Comparison of ENCODE assay signal across 9 cellular contexts in genomic region chr6:38012573-38012972, GRCh38.
DNase-seq lines count a peak whose midpoint lies in the region; ATAC-seq, FAIRE-seq and TF ChIP-seq lines count a peak whose summit lies in the region.
"Had no signal": no experiment of that assay in that cellular context is flagged by ENCODE, and none has a peak within 500 bp of the region (broad histone marks: within the 10 kb centered on the region; RNA-seq: fewer than 3 reads in every experiment).

No MANE protein-coding gene starts in this region.

- POLR2A ChIA-PET in HCT116 (lab: Charles Lee) (no interaction called here), endothelial cell of umbilical vein (lab: Charles Lee) (no interaction called here)

- no peaks in the 10 kb centered on the region for H3K9me3 Mint-ChIP-seq in natural killer cell treated with Interleukin-12 subunit alpha and Interleukin-12 subunit beta and Interleukin-15 and Interleukin-18, amount 100 ng/mL, for 72 hours
- H3K9me3 Mint-ChIP-seq in activated T-helper 2 cell treated with anti-CD3 and anti-CD28 coated beads, Interferon-gamma antibody, Interleukin-2, Interleukin-4, amounts not matched to agents 10 μg/mL and 5 μg/mL and 100 μg/mL, durations not matched to agents 14 hours and 24 hours and 36 hours: no peaks in the 10 kb centered on the region

- H3K27ac ChIP-seq in HCT116 (ENCODE audit: low read depth, low read length): no peak overlapping the region
- H3K27ac ChIP-seq in endothelial cell of umbilical vein (ENCODE audit: insufficient read depth, low read depth, low read length): no peak overlapping the region
- H3K27ac ChIP-seq: SK-N-MC had no signal

- H3K9me3 ChIP-seq in HCT116 (ENCODE audit: control insufficient read depth in 1 of 2, insufficient read depth in 1 of 2, low read depth in 1 of 2, low read length in 2 of 2) (no peaks in the 10 kb centered on the region), endothelial cell of umbilical vein (replicated peaks; ENCODE audit: control insufficient read depth, insufficient read depth, low read length) (no peaks in the 10 kb centered on the region)

- CTCF ChIA-PET in HCT116 (lab: Charles Lee): interaction anchor here (1.4 kb wide), 1 partner anchor 11 kb away, joined by 3 read pairs; no protein-coding TSS in a partner anchor
- CTCF ChIA-PET in endothelial cell of umbilical vein (lab: Charles Lee): interaction anchor here (0.8 to 1.9 kb wide), 7 partner anchors 14 to 481 kb away, joined by 3 to 10 read pairs (median 3); no protein-coding TSS in a partner anchor

- TF ChIP-seq RAD21 in HCT116 (IDR thresholded peaks at IDR 0.05; ENCODE audit: low read depth): peak; percentile 80

- H3K9me2 ChIP-seq in HCT116 (ENCODE audit: insufficient read depth): no peaks in the 10 kb centered on the region

- intact Hi-C loops in HCT116 (cut with micrococcal nuclease) (loop anchor here (1.0 to 10.0 kb wide), 4 partner anchors 270 to 528 kb away; partner anchors contain the start of gene MDGA1), endothelial cell of umbilical vein (cut with micrococcal nuclease) (loop anchor here (1.0 to 2.0 kb wide), 4 partner anchors 152 to 316 kb away; partner anchors contain the start of gene MDGA1)
- intact Hi-C loops in activated T-helper 2 cell treated with anti-CD3 and anti-CD28 coated beads, Interferon-gamma antibody, Interleukin-2, Interleukin-4, amounts not matched to agents 10 μg/mL and 5 μg/mL and 100 μg/mL, durations not matched to agents 14 hours and 24 hours and 36 hours (cut with micrococcal nuclease): loop anchor here (5.0 kb wide), 1 partner anchor 220 kb away; no protein-coding TSS in a partner anchor

- H2AFZ ChIP-seq in HCT116 (ENCODE audit: low read depth, low read length, poor library complexity, severe bottlenecking): no peak overlapping the region
- H2AFZ ChIP-seq in endothelial cell of umbilical vein (ENCODE audit: low read depth, low read length): no peak overlapping the region

- TF ChIP-seq CTCF in HCT116 (IDR thresholded peaks at IDR 0.05 in 2 of 3, conservative IDR thresholded peaks at IDR 0.05 in 1 of 3; ENCODE audit: borderline replicate concordance in 1 of 3, insufficient read depth in 1 of 3, low read depth in 2 of 3, low read length in 2 of 3) (peak; percentile 63 to 82 (median 75); a peak in 5 of 6 replicates), endothelial cell of umbilical vein (IDR thresholded peaks at IDR 0.05; ENCODE audit: extremely low read depth in 1 of 2, insufficient read depth in 1 of 2, low read depth in 1 of 2, low read length in 2 of 2) (peak; percentile 56 to 70)

- H3K9ac ChIP-seq in HCT116 (ENCODE audit: low read length) (no peak overlapping the region), endothelial cell of umbilical vein (replicated peaks; ENCODE audit: extremely low read depth, insufficient read depth, low read length) (no peak overlapping the region)

- H3K27me3 Mint-ChIP-seq in natural killer cell treated with Interleukin-12 subunit alpha and Interleukin-12 subunit beta and Interleukin-15 and Interleukin-18, amount 100 ng/mL, for 72 hours: no peaks in the 10 kb centered on the region
- no peaks in the 10 kb centered on the region for H3K27me3 Mint-ChIP-seq in activated T-helper 2 cell treated with anti-CD3 and anti-CD28 coated beads, Interferon-gamma antibody, Interleukin-2, Interleukin-4, amounts not matched to agents 10 μg/mL and 5 μg/mL and 100 μg/mL, durations not matched to agents 14 hours and 24 hours and 36 hours (ENCODE audit: low read depth)

- H3K4me2 ChIP-seq in HCT116 (ENCODE audit: low read length) (no peak overlapping the region), endothelial cell of umbilical vein (ENCODE audit: insufficient read depth, low read length) (no peak overlapping the region)

- H4K20me1 ChIP-seq in HCT116 (ENCODE audit: insufficient read depth) (peaks cover 12% of the 10 kb centered on the region; the same call in 1 of the 2 replicates), endothelial cell of umbilical vein (replicated peaks; ENCODE audit: control insufficient read depth, extremely low read depth, insufficient read depth, low read length) (peaks cover 2% of the 10 kb centered on the region)

- peaks cover 28 to 29% of the 10 kb centered on the region in 2 donors for H3K4me1 Mint-ChIP-seq in natural killer cell treated with Interleukin-12 subunit alpha and Interleukin-12 subunit beta and Interleukin-15 and Interleukin-18, amount 100 ng/mL, for 72 hours (ENCODE audit: low read depth in 2 of 2)
- H3K4me1 Mint-ChIP-seq in activated T-helper 2 cell treated with anti-CD3 and anti-CD28 coated beads, Interferon-gamma antibody, Interleukin-2, Interleukin-4, amounts not matched to agents 10 μg/mL and 5 μg/mL and 100 μg/mL, durations not matched to agents 14 hours and 24 hours and 36 hours (ENCODE audit: low read depth): peaks cover 3% of the 10 kb centered on the region

- FAIRE-seq in RCC 7860 (lab: Jason Lieb, UNC): no peak
- peak; percentile 53 for FAIRE-seq in endothelial cell of umbilical vein (lab: Jason Lieb, UNC)

- H3K27me3 ChIP-seq in HCT116 (ENCODE audit: insufficient read depth, low read length) (no peaks in the 10 kb centered on the region), endothelial cell of umbilical vein (ENCODE audit: control insufficient read depth in 2 of 2, insufficient read depth in 2 of 2, low read length in 2 of 2) (no peaks in the 10 kb centered on the region)

- dilution Hi-C loops in endothelial cell of umbilical vein (cut with MboI; ENCODE audit: extremely low pct_ligation_motif_present, low sequenced_read_pairs): no loop called here

- RAD21 ChIA-PET in HCT116 (lab: Charles Lee; ENCODE audit: low non-redundant PET in 1 of 2, low total read pairs in 2 of 2, uncharacterized antibody in 2 of 2, unreplicated experiment in 2 of 2): no interaction called here

- no peaks in the 10 kb centered on the region for H3K36me3 Mint-ChIP-seq in natural killer cell treated with Interleukin-12 subunit alpha and Interleukin-12 subunit beta and Interleukin-15 and Interleukin-18, amount 100 ng/mL, for 72 hours
- peaks cover 3% of the 10 kb centered on the region for H3K36me3 Mint-ChIP-seq in activated T-helper 2 cell treated with anti-CD3 and anti-CD28 coated beads, Interferon-gamma antibody, Interleukin-2, Interleukin-4, amounts not matched to agents 10 μg/mL and 5 μg/mL and 100 μg/mL, durations not matched to agents 14 hours and 24 hours and 36 hours (ENCODE audit: low read depth)

- TF ChIP-seq POLR2A in HCT116 (IDR thresholded peaks at IDR 0.05; ENCODE audit: borderline replicate concordance, extremely low read depth, insufficient read depth, insufficient read length): no peak
- TF ChIP-seq POLR2A in endothelial cell of umbilical vein (IDR thresholded peaks at IDR 0.05; ENCODE audit: low read depth, low read length): no peak

- DNase-seq in D341Med (ENCODE audit: low spot score) (peak; percentile 76), HCT116 (ENCODE audit: low read depth, low spot score) (peak; percentile 44), RCC 7860 (ENCODE audit: low spot score) (peak; percentile 36), endothelial cell of umbilical vein (ENCODE audit: low read depth, low spot score) (peak; percentile 55), kidney glomerular epithelial cell (lab: John Stamatoyannopoulos, UW) (no peak)
- DNase-seq in natural killer cell treated with Interleukin-12 subunit alpha and Interleukin-12 subunit beta and Interleukin-15 and Interleukin-18, amount 100 ng/mL, for 72 hours (ENCODE audit: low spot score): peak; percentile 71
- no peak for DNase-seq in activated T-helper 2 cell treated with anti-CD3 and anti-CD28 coated beads, Interferon-gamma antibody, Interleukin-2, Interleukin-4, amounts not matched to agents 10 μg/mL and 5 μg/mL and 100 μg/mL, durations not matched to agents 14 hours and 24 hours and 36 hours (ENCODE audit: low spot score)

- ATAC-seq in HCT116 (peak; percentile 93), HG03571 (IDR thresholded peaks at IDR 0.05; ENCODE audit: unreplicated experiment) (no peak)
- peak in 1 of 2 donors; percentile 61 for ATAC-seq in natural killer cell treated with Interleukin-12 subunit alpha and Interleukin-12 subunit beta and Interleukin-15 and Interleukin-18, amount 100 ng/mL, for 72 hours

- H3K4me3 Mint-ChIP-seq in natural killer cell treated with Interleukin-12 subunit alpha and Interleukin-12 subunit beta and Interleukin-15 and Interleukin-18, amount 100 ng/mL, for 72 hours: no peak overlapping the region
- no peak overlapping the region for H3K4me3 Mint-ChIP-seq in activated T-helper 2 cell treated with anti-CD3 and anti-CD28 coated beads, Interferon-gamma antibody, Interleukin-2, Interleukin-4, amounts not matched to agents 10 μg/mL and 5 μg/mL and 100 μg/mL, durations not matched to agents 14 hours and 24 hours and 36 hours (ENCODE audit: low read depth)

- H3K79me2 ChIP-seq in HCT116 (ENCODE audit: insufficient read depth, low read length): peaks cover 20% of the 10 kb centered on the region; the same call in 1 of the 2 replicates
- H3K79me2 ChIP-seq in endothelial cell of umbilical vein (ENCODE audit: control insufficient read depth, insufficient read depth, low read length): peaks cover 39% of the 10 kb centered on the region

- no peak overlapping the region for H3K4me3 ChIP-seq in HCT116 (replicated peaks in 1 of 2; ENCODE audit: low read depth in 1 of 2, low read length in 2 of 2)
- H3K4me3 ChIP-seq in endothelial cell of umbilical vein (replicated peaks in 1 of 3; ENCODE audit: insufficient read depth in 1 of 3, low read depth in 1 of 3, low read length in 3 of 3): no peak overlapping the region
- H3K4me3 ChIP-seq: SK-N-MC had no signal

- H3K36me3 ChIP-seq in HCT116 (ENCODE audit: control insufficient read depth in 1 of 2, insufficient read depth in 2 of 2, low read length in 2 of 2) (no peaks in the 10 kb centered on the region), endothelial cell of umbilical vein (ENCODE audit: control insufficient read depth in 2 of 2, extremely low read depth in 1 of 2, insufficient read depth in 2 of 2, low read length in 2 of 2) (no peaks in the 10 kb centered on the region)

- H3K9me1 ChIP-seq in endothelial cell of umbilical vein (replicated peaks; ENCODE audit: control insufficient read depth, extremely low read depth, insufficient read depth, low read length): no peaks in the 10 kb centered on the region

- BruUV-seq in HCT116 (replicated peaks; lab: Mats Ljungman, UMichigan) (no TSS peak), endothelial cell of umbilical vein (replicated peaks; lab: Mats Ljungman, UMichigan) (no TSS peak)

- H3K27ac Mint-ChIP-seq in natural killer cell treated with Interleukin-12 subunit alpha and Interleukin-12 subunit beta and Interleukin-15 and Interleukin-18, amount 100 ng/mL, for 72 hours: no peak overlapping the region
- H3K27ac Mint-ChIP-seq in activated T-helper 2 cell treated with anti-CD3 and anti-CD28 coated beads, Interferon-gamma antibody, Interleukin-2, Interleukin-4, amounts not matched to agents 10 μg/mL and 5 μg/mL and 100 μg/mL, durations not matched to agents 14 hours and 24 hours and 36 hours: no peak overlapping the region

- H3K4me1 ChIP-seq in HCT116 (ENCODE audit: control insufficient read depth in 1 of 2, insufficient read depth in 2 of 2, low read length in 2 of 2) (no peaks in the 10 kb centered on the region), endothelial cell of umbilical vein (ENCODE audit: control insufficient read depth, extremely low read depth, insufficient read depth, low read length) (no peaks in the 10 kb centered on the region)

TF ChIP-seq in endothelial cell of umbilical vein, 7 proteins besides CTCF, POLR2A, EP300 and RAD21 (continues in another document):
- no peak for TF ChIP-seq EZH2 (IDR thresholded peaks at IDR 0.05; ENCODE audit: borderline replicate concordance, low read depth, low read length, severe bottlenecking)

Comparison
In these comparisons a context has a peak if more than half of its experiments do, and no peak if none do; other contexts are left out.
1. DNase-seq: peak in D341Med (single experiment), HCT116 (single experiment), RCC 7860 (single experiment), endothelial cell of umbilical vein (single experiment) and natural killer cell treated with Interleukin-12 subunit alpha and Interleukin-12 subunit beta and Interleukin-15 and Interleukin-18, amount 100 ng/mL, for 72 hours (single experiment); none in activated T-helper 2 cell treated with anti-CD3 and anti-CD28 coated beads, Interferon-gamma antibody, Interleukin-2, Interleukin-4, amounts not matched to agents 10 μg/mL and 5 μg/mL and 100 μg/mL, durations not matched to agents 14 hours and 24 hours and 36 hours (single experiment) and kidney glomerular epithelial cell (single experiment).